In the genomic region with DNA sequence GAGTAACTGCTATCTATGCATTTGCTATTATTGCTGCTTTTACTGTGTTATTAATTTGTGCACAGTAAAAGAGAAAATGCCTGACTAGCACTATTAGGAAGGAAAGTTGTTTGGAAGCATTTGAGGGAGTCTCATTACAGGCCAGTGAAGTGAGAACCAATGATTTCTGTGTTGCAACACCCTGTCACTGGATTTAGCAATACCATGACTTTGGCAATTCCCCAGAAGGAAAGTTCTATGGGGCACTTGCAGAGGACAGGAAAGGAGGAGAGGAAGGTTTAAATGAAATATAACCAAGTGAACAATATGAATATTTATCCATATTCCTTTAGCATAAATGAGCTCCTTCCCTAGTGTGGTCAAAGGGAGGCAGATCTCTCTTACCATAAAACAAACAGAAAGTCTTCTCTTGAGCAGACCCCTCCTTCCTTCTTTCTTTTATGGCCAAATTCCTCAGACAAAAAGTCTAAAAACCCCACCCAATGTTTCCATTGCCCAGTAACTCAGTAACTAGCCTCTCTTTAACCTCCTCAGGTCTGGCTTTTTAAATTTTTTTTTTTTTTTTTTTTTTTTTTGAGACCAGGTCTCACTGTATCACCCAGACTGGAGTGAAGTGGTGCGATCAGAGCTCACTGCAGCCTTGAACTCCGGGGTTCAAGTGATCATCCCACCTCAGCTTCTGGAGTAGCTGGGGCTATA, we compare ENCODE assay signal across 9 cellular contexts. TPM values are rescaled to one million over a fixed set of nuclear protein-coding genes. Genes with fewer than 3 reads are reported as not detected.
DNase-seq lines count a peak whose midpoint lies in the region; TF ChIP-seq lines count a peak whose summit lies in the region.
"Had no signal": no experiment of that assay in that cellular context is flagged by ENCODE, and none has a peak within 500 bp of the region (broad histone marks: within the 10 kb centered on the region; RNA-seq: fewer than 3 reads in every experiment).

No MANE protein-coding gene starts in this region.

- H3K4me3 ChIP-seq in foreskin fibroblast (ENCODE audit: low read depth in 1 of 2, low read length in 2 of 2) (no peak overlapping the region), smooth muscle cell (no peak overlapping the region), dorsolateral prefrontal cortex (no peak overlapping the region)
- H3K4me3 ChIP-seq: cardiac muscle cell had no signal

- 100% methylated on average over 2 of the region's 2 CpGs for WGBS in smooth muscle cell (ENCODE audit: low lambda C conversion rate)

- H3K27ac ChIP-seq in RWPE1, result no peak overlapping the region
- no peak overlapping the region for H3K27ac ChIP-seq in smooth muscle cell (ENCODE audit: low read depth)
- H3K27ac ChIP-seq in dorsolateral prefrontal cortex, result peak overlapping the region in 4 of 59 donors; percentile 18 to 50 (median 28)
- H3K27ac ChIP-seq: cardiac muscle cell had no signal

- CTCF ChIA-PET in RWPE1 (lab: Yijun Ruan, JAX), result interaction anchor here (0.6 to 1.1 kb wide), 2 partner anchors 43 to 221 kb away, joined by 3 read pairs; no protein-coding TSS in a partner anchor

- H3F3A ChIP-seq in smooth muscle cell (ENCODE audit: low read depth), result no peaks in the 10 kb centered on the region

- no peaks in the 10 kb centered on the region for H4K20me1 ChIP-seq in smooth muscle cell (ENCODE audit: low read depth)

- intact Hi-C loops in dorsolateral prefrontal cortex (cut with DNase I), result no loop called here

- DNase-seq in EH (ENCODE audit: low read depth), result peak; percentile 71
- DNase-seq in RWPE1 (ENCODE audit: low spot score), result peak; percentile 46
- peak; percentile 70 to 83 for DNase-seq in foreskin fibroblast
- peak; percentile 80 for DNase-seq in pons (ENCODE audit: low spot score)
- DNase-seq in smooth muscle cell (lab: John Stamatoyannopoulos, UW; ENCODE audit: unreplicated experiment), result no peak
- DNase-seq in stimulated activated CD4-positive, alpha-beta T cell treated with anti-CD3 and anti-CD28 coated beads, Interleukin-2, amount 100 ng/mL, for 24 hours, result no peak
- DNase-seq in dorsolateral prefrontal cortex, result no peak
- no peak for DNase-seq in cerebellar cortex (ENCODE audit: low spot score)

- TF ChIP-seq CTCF in RWPE1 (conservative IDR thresholded peaks at IDR 0.05; ENCODE audit: low read depth), result no peak
- no peak for TF ChIP-seq CTCF in foreskin fibroblast (IDR thresholded peaks at IDR 0.05; ENCODE audit: low read depth, low read length)
- no peak for TF ChIP-seq CTCF in smooth muscle cell (IDR thresholded peaks at IDR 0.05; ENCODE audit: borderline replicate concordance, insufficient read depth, poor library complexity, severe bottlenecking)
- no peak for TF ChIP-seq CTCF in dorsolateral prefrontal cortex (IDR thresholded peaks at IDR 0.05 in 54 of 56, conservative IDR thresholded peaks at IDR 0.05 in 2 of 56; ENCODE audit: low read depth in 1 of 56, partially characterized antibody in 56 of 56)

- no peaks in the 10 kb centered on the region for H3K36me3 ChIP-seq in smooth muscle cell (ENCODE audit: low read depth)
- H3K36me3 ChIP-seq: cardiac muscle cell had no signal

- H3K79me2 ChIP-seq in smooth muscle cell (ENCODE audit: low read depth), result no peaks in the 10 kb centered on the region

- no peaks in the 10 kb centered on the region for H3K9me3 ChIP-seq in smooth muscle cell (replicated peaks; ENCODE audit: low read depth)

- no peak overlapping the region for H2AFZ ChIP-seq in smooth muscle cell (ENCODE audit: low read depth)

- POLR2A ChIA-PET in RWPE1 (lab: Yijun Ruan, JAX; ENCODE audit: low non-redundant PET), result no interaction called here

- H3K4me2 ChIP-seq in smooth muscle cell, result no peak overlapping the region

- peaks cover 9% of the 10 kb centered on the region for H3K4me1 ChIP-seq in smooth muscle cell (ENCODE audit: low read depth)

- H3K27me3 ChIP-seq in smooth muscle cell (ENCODE audit: low read depth) (no peaks in the 10 kb centered on the region), dorsolateral prefrontal cortex (peaks cover 0 to 63% (median 3%) of the 10 kb centered on the region in 45 donors)

- H3K9ac ChIP-seq in smooth muscle cell (ENCODE audit: low read depth), result no peak overlapping the region

RNA-seq across cellular contexts. Expression of a gene that starts 5.5 kb away (rescaled TPM):
- 2.7 and 6.8 TPM in 2 replicates for total RNA-seq in smooth muscle cell
- 0.72 and 1.0 TPM in 2 replicates for polyA plus RNA-seq in smooth muscle cell
- total RNA-seq in dorsolateral prefrontal cortex, result 10 to 100 TPM in 6 of 120 experiments, 1 to 10 TPM in 114; 1.0 to 14.6 (median 4.0) TPM

Comparison
In these comparisons a context has a peak if more than half of its experiments do, and no peak if none do; other contexts are left out.
1. DNase-seq: peak in EH (single experiment), RWPE1 (single experiment), foreskin fibroblast (2 of 2) and pons (single experiment); none in smooth muscle cell (single experiment), stimulated activated CD4-positive, alpha-beta T cell treated with anti-CD3 and anti-CD28 coated beads, Interleukin-2, amount 100 ng/mL, for 24 hours (0 of 2), dorsolateral prefrontal cortex (0 of 10) and cerebellar cortex (single experiment).